Comparison of ENCODE assay signal across 15 cellular contexts in the genomic region with DNA sequence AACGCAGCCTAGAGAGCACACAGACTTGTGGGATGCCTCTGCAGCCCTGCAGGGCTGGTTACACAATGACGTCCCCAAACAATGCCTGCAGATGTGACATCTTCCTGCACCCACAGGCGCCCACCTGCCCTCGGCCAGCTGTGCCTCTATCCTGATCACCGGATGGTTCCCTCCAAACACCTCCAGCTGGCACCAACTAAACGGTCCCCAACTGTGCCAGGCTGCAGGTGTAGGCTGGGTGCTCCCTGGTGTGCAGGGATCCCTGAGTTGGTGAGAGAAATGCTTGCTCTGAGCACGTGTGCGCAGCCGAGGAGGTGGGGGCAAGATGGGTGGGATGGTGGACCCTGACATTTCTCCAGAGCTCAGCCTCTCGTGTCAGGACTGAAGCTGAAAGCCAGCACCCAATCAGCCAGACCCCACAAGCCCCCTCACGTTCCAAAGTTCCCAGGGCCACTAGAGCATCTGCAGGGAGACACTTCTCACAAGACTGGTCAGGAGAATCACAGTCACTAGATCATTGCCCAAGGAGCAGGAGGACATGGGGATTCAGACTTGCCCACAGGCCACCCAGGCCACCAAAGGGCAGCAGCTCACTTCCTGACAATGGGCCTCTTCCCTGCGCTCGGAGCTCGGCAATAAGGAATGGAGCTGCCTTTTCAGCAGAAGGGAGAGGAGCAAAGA.
DNase-seq lines count a peak whose midpoint lies in the region; ATAC-seq lines count a peak whose summit lies in the region.
"Had no signal": no experiment of that assay in that cellular context is flagged by ENCODE, and none has a peak within 500 bp of the region (broad histone marks: within the 10 kb centered on the region; RNA-seq: fewer than 3 reads in every experiment).

No MANE protein-coding gene starts in this region.

- ATAC-seq in GM18520 (IDR thresholded peaks at IDR 0.05; ENCODE audit: unreplicated experiment) = no peak
- ATAC-seq in GM21528 (IDR thresholded peaks at IDR 0.05; ENCODE audit: low FRiP score, unreplicated experiment) = no peak
- no peak for ATAC-seq in HG03521 (IDR thresholded peaks at IDR 0.05; ENCODE audit: unreplicated experiment)

- H3K4me3 ChIP-seq in H7 (ENCODE audit: insufficient read depth, low read depth, low read length) = no peak overlapping the region
- H3K4me3 ChIP-seq: esophagus muscularis mucosa, left lung had no signal

- DNase-seq in H7 = peak; percentile 10
- peak; percentile 41 for DNase-seq in NCI-H2171 (lab: John Stamatoyannopoulos, UW)
- peak; percentile 7 for DNase-seq in stimulated activated CD8-positive, alpha-beta memory T cell treated with anti-CD3 and anti-CD28 coated beads, Interleukin-4, amount 100 ng/mL, for 48 hours
- no peak for DNase-seq in T1000 (lab: John Stamatoyannopoulos, UW)
- DNase-seq: activated CD4-positive, alpha-beta T cell treated with anti-CD3 and anti-CD28 coated beads for 1 hour; AML-193; EL; KG1; left lung; NCI-H524 had no signal

- H3K36me3 ChIP-seq in H7 (replicated peaks; ENCODE audit: control insufficient read depth, insufficient read depth, low read length) = no peaks in the 10 kb centered on the region
- H3K36me3 ChIP-seq: esophagus muscularis mucosa, left lung had no signal

- H3K27ac ChIP-seq in layer of hippocampus (ENCODE audit: low read depth, low read length) = peak overlapping the region; percentile 19
- H3K27ac ChIP-seq: left lung had no signal

- H3K27me3 ChIP-seq in H7 (ENCODE audit: control insufficient read depth, insufficient read depth, low read length) = no peaks in the 10 kb centered on the region
- no peaks in the 10 kb centered on the region for H3K27me3 ChIP-seq in layer of hippocampus (ENCODE audit: control insufficient read depth, insufficient read depth, low read length)
- H3K27me3 ChIP-seq: esophagus muscularis mucosa, left lung had no signal
